8 cellular contexts compared by ENCODE assay signal in the genomic region with DNA sequence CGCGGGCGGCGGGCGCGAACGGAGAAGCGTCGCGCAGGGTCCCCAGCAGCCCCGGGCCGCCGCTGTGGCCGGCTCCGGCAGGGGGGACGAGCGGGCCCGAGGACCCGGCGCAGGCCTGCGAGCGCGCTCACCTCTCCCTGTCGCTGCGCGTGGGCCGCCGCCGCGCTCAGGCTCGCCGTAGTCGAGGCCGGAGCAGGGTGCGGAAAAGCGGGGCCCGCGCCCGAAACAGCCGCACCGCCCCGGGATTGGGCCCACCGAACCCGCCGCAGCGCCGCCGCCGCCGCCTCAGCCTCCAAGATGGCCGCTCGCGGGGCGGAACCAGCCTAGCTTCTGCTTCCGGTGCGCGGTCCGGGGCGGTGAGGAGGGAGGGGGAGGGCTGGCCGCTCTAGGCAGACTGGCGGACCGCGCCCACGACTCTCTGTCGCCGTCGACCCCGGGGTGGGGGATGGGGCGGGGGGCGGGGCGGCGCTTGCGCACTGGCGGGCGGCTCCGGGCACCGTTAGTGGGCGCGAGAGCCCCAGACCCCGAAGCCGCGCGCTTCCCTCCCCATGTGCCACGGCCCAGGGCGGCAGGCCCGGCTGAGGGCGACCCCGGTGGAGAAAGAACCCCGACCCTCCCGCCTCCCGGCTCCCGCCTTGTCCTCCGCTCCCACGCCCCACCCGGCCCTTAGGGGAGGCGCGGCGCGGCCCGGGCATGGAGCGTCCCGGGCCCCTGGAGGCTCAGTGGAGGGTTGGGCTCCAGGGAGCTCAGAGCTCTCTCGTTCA. TPM values are rescaled to one million over a fixed set of nuclear protein-coding genes. Genes with fewer than 3 reads are reported as not detected.
DNase-seq lines count a peak whose midpoint lies in the region; ATAC-seq and TF ChIP-seq lines count a peak whose summit lies in the region.

TSS of gene UBE2J2 (minus strand) at position 320 of the 764 bp plus-strand sequence. CDS start 5,862 bp downstream, outside the sequence.

- H3K27me3 ChIP-seq in neural cell (ENCODE audit: insufficient read depth, low read depth, low read length): no peaks in the 10 kb centered on the region

- H3K4me1 Mint-ChIP-seq in stimulated activated naive CD8-positive, alpha-beta T cell treated with anti-CD3 and anti-CD28 coated beads, Interleukin-15, amount 100 ng/mL, for 72 hours: peaks cover 46% of the 10 kb centered on the region

- H3K36me3 ChIP-seq in neural cell (ENCODE audit: insufficient read depth, low read length): no peaks in the 10 kb centered on the region

- no peaks in the 10 kb centered on the region for H3K27me3 Mint-ChIP-seq in stimulated activated naive CD8-positive, alpha-beta T cell treated with anti-CD3 and anti-CD28 coated beads, Interleukin-15, amount 100 ng/mL, for 72 hours

- DNase-seq in DMS153 (lab: John Stamatoyannopoulos, UW) (peak; percentile 83), LHCN-M2 (ENCODE audit: low read depth) (peak; percentile 82), SHP77 treated with DMSO at 0.1 percent for 48 hours (lab: John Stamatoyannopoulos, UW) (peak; percentile 22), fibroblast of the conjunctiva (ENCODE audit: low read depth) (peak; percentile 84)
- peak; percentile 97 for DNase-seq in activated effector memory CD4-positive, alpha-beta T cell treated with anti-CD3 and anti-CD28 coated beads, Interleukin-2, amount 50 U/mL, for 16 hours
- DNase-seq in stimulated activated naive CD8-positive, alpha-beta T cell treated with anti-CD3 and anti-CD28 coated beads, Interleukin-15, amount 100 ng/mL, for 72 hours: peak; percentile 90 to 92

- H3K79me2 ChIP-seq in neural cell (replicated peaks; ENCODE audit: insufficient read depth, low read length): peaks cover 37% of the 10 kb centered on the region

- no peaks in the 10 kb centered on the region for H3K9me3 ChIP-seq in neural cell (ENCODE audit: low read length)

- peak; percentile 86 for ATAC-seq in GM21737 (IDR thresholded peaks at IDR 0.05; ENCODE audit: unreplicated experiment)
- ATAC-seq in stimulated activated naive CD8-positive, alpha-beta T cell treated with anti-CD3 and anti-CD28 coated beads, Interleukin-15, amount 100 ng/mL, for 72 hours: peak; percentile 97

- no peaks in the 10 kb centered on the region for H3F3A ChIP-seq in neural cell (ENCODE audit: insufficient read depth, low read length, poor library complexity, severe bottlenecking)

- no peaks in the 10 kb centered on the region for H3K9me3 Mint-ChIP-seq in stimulated activated naive CD8-positive, alpha-beta T cell treated with anti-CD3 and anti-CD28 coated beads, Interleukin-15, amount 100 ng/mL, for 72 hours

- H2AFZ ChIP-seq in neural cell (ENCODE audit: low read depth, low read length): peak within 1 kb of the TSS; percentile 83

- no peak for TF ChIP-seq EP300 in neural cell (conservative IDR thresholded peaks at IDR 0.05; ENCODE audit: poor library complexity, severe bottlenecking)

- H4K20me1 ChIP-seq in neural cell (ENCODE audit: insufficient read depth): no peaks in the 10 kb centered on the region

- H3K4me3 Mint-ChIP-seq in stimulated activated naive CD8-positive, alpha-beta T cell treated with anti-CD3 and anti-CD28 coated beads, Interleukin-15, amount 100 ng/mL, for 72 hours: peak within 1 kb of the TSS; percentile 88 to 89

- TF ChIP-seq CTCF in neural cell (IDR thresholded peaks at IDR 0.05; ENCODE audit: poor library complexity, severe bottlenecking): peak; percentile 21

- TF ChIP-seq RAD21 in neural cell (conservative IDR thresholded peaks at IDR 0.05): no peak

- peak within 1 kb of the TSS; percentile 64 for H3K27ac ChIP-seq in neural cell (ENCODE audit: low read length)

- peak within 1 kb of the TSS; percentile 98 for H3K4me2 ChIP-seq in neural cell (ENCODE audit: low read length)

- peak within 1 kb of the TSS; percentile 89 to 97 for H3K27ac Mint-ChIP-seq in stimulated activated naive CD8-positive, alpha-beta T cell treated with anti-CD3 and anti-CD28 coated beads, Interleukin-15, amount 100 ng/mL, for 72 hours

- peak within 1 kb of the TSS; percentile 95 for H3K4me3 ChIP-seq in neural cell (ENCODE audit: low read length)

- no peaks in the 10 kb centered on the region for H3K9me2 ChIP-seq in neural cell (ENCODE audit: insufficient read depth, low read length)

- H3K9ac ChIP-seq in neural cell (ENCODE audit: low read length): peak within 1 kb of the TSS; percentile 88

TF ChIP-seq in neural cell, 6 proteins besides CTCF, POLR2A, EP300 and RAD21:
- peak; percentile 93 for TF ChIP-seq POLR2AphosphoS5 (IDR thresholded peaks at IDR 0.05)
- no peak for TF ChIP-seq TAF1 (IDR thresholded peaks at IDR 0.05; ENCODE audit: low read depth)
- TF ChIP-seq SMC3 (conservative IDR thresholded peaks at IDR 0.05; ENCODE audit: poor library complexity): no peak
- TF ChIP-seq MXI1 (conservative IDR thresholded peaks at IDR 0.05; ENCODE audit: poor library complexity, severe bottlenecking): peak; percentile 71
- no peak for TF ChIP-seq EZH2 (IDR thresholded peaks at IDR 0.05; ENCODE audit: borderline replicate concordance, insufficient read depth, low read length, poor library complexity, severe bottlenecking)
- TF ChIP-seq REST (IDR thresholded peaks at IDR 0.05; ENCODE audit: borderline replicate concordance): peak; percentile 31

RNA-seq across cellular contexts. Expression of gene UBE2J2, which starts in this region (rescaled TPM):
- total RNA-seq in LHCN-M2 (2014; rRNA removed): 57.4 and 62.3 TPM in 2 replicates
- 45.4 TPM for polyA plus RNA-seq in LHCN-M2 (2012)
- polyA plus RNA-seq in neural cell: 76.5 and 79.7 TPM in 2 replicates
- polyA minus RNA-seq in neural cell: 56.6 and 62.6 TPM in 2 replicates

Comparison
In these comparisons a context has a peak if more than half of its experiments do, and no peak if none do; other contexts are left out.
1. Peak in every context shown above with its lines: DNase-seq, ATAC-seq, H3K4me3 ChIP-seq and H3K27ac ChIP-seq.
2. DNase-seq: peak in every context shown above with its lines; median percentile 97 in activated effector memory CD4-positive, alpha-beta T cell treated with anti-CD3 and anti-CD28 coated beads, Interleukin-2, amount 50 U/mL, for 16 hours; 91 in stimulated activated naive CD8-positive, alpha-beta T cell treated with anti-CD3 and anti-CD28 coated beads, Interleukin-15, amount 100 ng/mL, for 72 hours; 84 in fibroblast of the conjunctiva; 83 in DMS153; 82 in LHCN-M2; 22 in SHP77 treated with DMSO at 0.1 percent for 48 hours.